In the genomic region with DNA sequence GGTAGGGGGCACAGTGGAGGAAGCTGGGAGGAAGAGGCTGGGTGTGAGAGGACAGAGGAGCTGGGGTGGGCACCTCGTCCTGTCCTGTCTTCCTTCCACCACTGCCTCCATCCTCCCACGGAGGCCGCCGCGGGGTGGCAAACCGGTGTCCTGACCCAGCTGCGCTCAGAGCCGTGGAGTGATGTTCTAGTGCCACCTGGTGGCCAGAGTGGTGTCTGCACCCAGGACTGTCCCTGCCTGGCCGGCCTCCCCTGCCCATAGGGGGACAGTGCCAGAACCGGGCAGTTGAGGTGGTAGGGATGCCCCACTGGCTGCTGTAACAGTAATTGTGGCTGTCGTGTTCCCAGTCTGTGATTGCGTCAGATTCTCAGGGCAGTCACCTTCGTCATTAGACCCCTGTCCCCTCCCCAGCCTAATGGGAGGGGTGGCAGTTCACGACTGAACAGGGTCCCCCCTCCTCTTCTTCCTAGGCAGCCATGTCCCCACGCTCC, we compare ENCODE assay signal across 8 cellular contexts. TPM values are rescaled to one million over a fixed set of nuclear protein-coding genes. Genes with fewer than 3 reads are reported as not detected.
DNase-seq lines count a peak whose midpoint lies in the region; ATAC-seq and TF ChIP-seq lines count a peak whose summit lies in the region.

No MANE protein-coding gene starts in this region.

- peaks cover 6% of the 10 kb centered on the region for H3F3A ChIP-seq in PC-3 (ENCODE audit: low read length, unreplicated experiment)

- in situ Hi-C loops in G401 (cut with HindIII; ENCODE audit: low sequenced_read_pairs) = no loop called here

- H3K4me1 ChIP-seq in PC-3 (ENCODE audit: insufficient read depth, low read length) = peaks cover 15% of the 10 kb centered on the region

- intact Hi-C loops in PC-3 (cut with micrococcal nuclease) (loop anchor here (1.0 to 5.0 kb wide), 2 partner anchors 59 to 125 kb away; a partner anchor contains a TSS), natural killer cell (cut with micrococcal nuclease) (loop anchor here (1.0 to 2.0 kb wide), 3 partner anchors 50 to 138 kb away; a partner anchor contains a TSS)

- peak; percentile 77 for DNase-seq in G401 (ENCODE audit: low spot score)
- peak; percentile 89 for DNase-seq in HuH-7 (ENCODE audit: low spot score)
- peak; percentile 90 for DNase-seq in PC-3
- peak; percentile 84 for DNase-seq in activated T-cell treated with anti-CD3 and anti-CD28 coated beads for 48 hours (ENCODE audit: low read depth)
- peak; percentile 92 for DNase-seq in natural killer cell
- peak; percentile 48 to 84 (median 80) for DNase-seq in stimulated activated naive CD4-positive, alpha-beta T cell (lab: John Stamatoyannopoulos, UW)

- POLR2A ChIA-PET in PC-3 (lab: Charles Lee; ENCODE audit: unreplicated experiment) = no interaction called here

- peak overlapping the region; percentile 68; the same call in 1 of the 2 replicates for H3K4me2 ChIP-seq in PC-3 (ENCODE audit: low read length)

- no peak overlapping the region for H3K4me3 Mint-ChIP-seq in natural killer cell

- BruUV-seq in PC-3 (replicated peaks; lab: Mats Ljungman, UMichigan) = no TSS peak

- H3K27ac Mint-ChIP-seq in natural killer cell = peak overlapping the region; percentile 38 to 49

- no peaks in the 10 kb centered on the region for H3K27me3 Mint-ChIP-seq in natural killer cell (ENCODE audit: low read depth in 2 of 2)

- no peaks in the 10 kb centered on the region for H4K20me1 ChIP-seq in PC-3 (ENCODE audit: low read length)

- H3K4me3 ChIP-seq in PC-3 (ENCODE audit: low read length) = peak overlapping the region; percentile 48; the same call in 1 of the 2 replicates

- TF ChIP-seq CTCF in PC-3 (conservative IDR thresholded peaks at IDR 0.05; ENCODE audit: low read depth, low read length) = peak; percentile 93
- peak; percentile 93 for TF ChIP-seq CTCF in natural killer cell (IDR thresholded peaks at IDR 0.05)

- peak overlapping the region; percentile 6; the same call in 1 of the 2 replicates for H2AFZ ChIP-seq in PC-3 (ENCODE audit: low read length)

- H3K9ac ChIP-seq in PC-3 (ENCODE audit: low read length) = no peak overlapping the region

- peak; percentile 60 for ATAC-seq in PC-3
- peak; percentile 79 for ATAC-seq in esophagus mucosa
- ATAC-seq in natural killer cell = peak; percentile 35 to 62 (median 38)
- ATAC-seq in HG02763 (IDR thresholded peaks at IDR 0.05; ENCODE audit: unreplicated experiment) = no peak

- CTCF ChIA-PET in PC-3 (lab: Charles Lee) = interaction anchor here (1.2 to 3.0 kb wide), 2 partner anchors 18 to 59 kb away, joined by 4 to 18 read pairs; no protein-coding TSS in a partner anchor

- no peaks in the 10 kb centered on the region for H3K27me3 ChIP-seq in PC-3 (ENCODE audit: low read length)

- H3K36me3 ChIP-seq in PC-3 (ENCODE audit: low read depth, low read length) = no peaks in the 10 kb centered on the region

- H3K79me2 ChIP-seq in PC-3 (ENCODE audit: low read length) = peaks cover 6% of the 10 kb centered on the region

- no peaks in the 10 kb centered on the region for H3K9me3 Mint-ChIP-seq in natural killer cell

- H3K4me1 Mint-ChIP-seq in natural killer cell = peaks cover 6 to 17% of the 10 kb centered on the region in 2 donors

- no peaks in the 10 kb centered on the region for H3K36me3 Mint-ChIP-seq in natural killer cell

- H3K9me3 ChIP-seq in PC-3 (ENCODE audit: low read length) = no peaks in the 10 kb centered on the region

- no peaks in the 10 kb centered on the region for H3K9me2 ChIP-seq in PC-3 (replicated peaks; ENCODE audit: low read length)

- no peak overlapping the region for H3K27ac ChIP-seq in PC-3 (ENCODE audit: low read length)

RNA-seq across cellular contexts. Expression of a gene that starts 11.1 kb away (rescaled TPM):
- 19.1 and 26.0 TPM in 2 replicates for total RNA-seq in G401 (2014; rRNA removed; shearing (Covaris generic))
- total RNA-seq in PC-3 (2014; rRNA removed) = 27.7 and 38.5 TPM in 2 replicates
- total RNA-seq in esophagus mucosa = 6.3 TPM
- 100 to 1,000 TPM; 110 to 131 (median 121) TPM for total RNA-seq in natural killer cell

RNA-seq across cellular contexts. Expression of a gene that starts 30.0 kb away (rescaled TPM):
- total RNA-seq in G401 (2014; rRNA removed; shearing (Covaris generic)) = 13.2 and 16.0 TPM in 2 replicates
- total RNA-seq in PC-3 (2014; rRNA removed) = not detected in 2 replicates
- total RNA-seq in esophagus mucosa = not detected
- total RNA-seq in natural killer cell = not detected

Comparison
In these comparisons a context has a peak if more than half of its experiments do, and no peak if none do; other contexts are left out.
1. RNA of a gene that starts 30.0 kb away (total RNA-seq): 13.2 to 16.0 TPM in G401; not detected in esophagus mucosa (single experiment), not detected in PC-3 and not detected in natural killer cell; every median in the first group is over 10 times any median in the second.
2. Peak in every context shown above with its lines, with median percentiles within 50 percentile points of each other: DNase-seq.